ENCODE assay signal across 37 cellular contexts in the genomic region with DNA sequence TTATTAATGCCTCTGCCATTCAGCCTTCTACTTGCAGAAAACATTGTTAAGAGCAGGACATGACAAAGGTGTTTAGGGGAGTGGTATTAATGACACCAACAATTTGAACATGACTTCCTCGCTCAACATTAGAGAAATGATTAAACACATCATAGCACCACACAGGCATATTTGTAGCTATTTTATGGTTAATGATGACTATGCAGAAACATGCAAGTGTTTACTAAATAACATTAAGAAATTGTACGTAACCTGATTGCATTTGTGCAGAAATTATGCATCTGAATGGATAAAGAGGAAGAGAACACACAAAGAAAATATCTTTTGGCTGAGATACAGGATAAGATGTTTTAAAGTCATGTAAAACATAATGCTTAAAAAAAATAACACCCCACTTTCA.
"Had no signal": no experiment of that assay in that cellular context is flagged by ENCODE, and none has a peak within 500 bp of the region (broad histone marks: within the 10 kb centered on the region; RNA-seq: fewer than 3 reads in every experiment).

No MANE protein-coding gene starts in this region.

- FAIRE-seq: colon, TTC549 had no signal

- H3K9me3 ChIP-seq: ascending aorta, body of pancreas, breast epithelium had no signal

- H3K27ac ChIP-seq: ascending aorta, body of pancreas, brain microvascular endothelial cell, WERI-Rb-1 had no signal

- H3K27me3 ChIP-seq: ascending aorta, body of pancreas, brain microvascular endothelial cell, breast epithelium had no signal

- ATAC-seq: activated CD4-positive, alpha-beta T cell treated with anti-CD3 and anti-CD28 coated beads for 36 hours; activated CD4-positive, CD25-positive, alpha-beta regulatory T cell treated with anti-CD3 and anti-CD28 coated beads, Interleukin-2, amount 50 U/mL, for 24 hours; activated CD8-positive, alpha-beta memory T cell treated with anti-CD3 and anti-CD28 coated beads, Interleukin-2, amount 10 ng/mL, durations not matched to agents 7 days and 5 days; activated CD8-positive, alpha-beta T cell treated with anti-CD3 and anti-CD28 coated beads, Interleukin-2, amount 10 ng/mL, durations not matched to agents 7 days and 5 days; activated naive CD8-positive, alpha-beta T cell treated with anti-CD3 and anti-CD28 coated beads, Interleukin-2, amount 50 U/mL, for 24 hours; body of pancreas; WTC11 had no signal

- H3K4me3 Mint-ChIP-seq: activated CD4-positive, alpha-beta memory T cell treated with anti-CD3 and anti-CD28 coated beads, Interleukin-2, amount 10 ng/mL, durations not matched to agents 7 days and 5 days; activated CD4-positive, alpha-beta T cell treated with anti-CD3 and anti-CD28 coated beads for 36 hours; activated CD4-positive, alpha-beta T cell treated with anti-CD3 and anti-CD28 coated beads, Interleukin-2, amount 10 ng/mL, durations not matched to agents 7 days and 5 days; activated CD8-positive, alpha-beta memory T cell treated with anti-CD3 and anti-CD28 coated beads, Interleukin-2, amount 10 ng/mL, durations not matched to agents 7 days and 5 days; activated CD8-positive, alpha-beta T cell treated with anti-CD3 and anti-CD28 coated beads, Interleukin-2, amount 10 ng/mL, durations not matched to agents 7 days and 5 days; activated naive CD4-positive, alpha-beta T cell treated with anti-CD3 and anti-CD28 coated beads, Interleukin-2, amount 10 ng/mL, durations not matched to agents 7 days and 5 days; activated naive CD4-positive, alpha-beta T cell treated with anti-CD3 and anti-CD28 coated beads, Interleukin-2, amount 50 U/mL, for 24 hours; activated naive CD8-positive, alpha-beta T cell; activated naive CD8-positive, alpha-beta T cell treated with anti-CD3 and anti-CD28 coated beads, Interleukin-2, amount 10 ng/mL, durations not matched to agents 7 days and 5 days; activated naive CD8-positive, alpha-beta T cell treated with anti-CD3 and anti-CD28 coated beads, Interleukin-2, amount 50 U/mL, for 24 hours; activated T-cell treated with anti-CD3 and anti-CD28 coated beads, Interleukin-2, amount 50 U/mL, for 24 hours; T-helper 2 cell treated with Interferon-gamma antibody and Interleukin-4, amounts not matched to agents 5 μg/mL and 100 μg/mL, for 36 hours; WTC11 had no signal

- H3K27me3 Mint-ChIP-seq: activated CD4-positive, alpha-beta memory T cell treated with anti-CD3 and anti-CD28 coated beads, Interleukin-2, amount 10 ng/mL, durations not matched to agents 7 days and 5 days; activated CD4-positive, alpha-beta T cell treated with anti-CD3 and anti-CD28 coated beads for 36 hours; activated CD4-positive, alpha-beta T cell treated with anti-CD3 and anti-CD28 coated beads, Interleukin-2, amount 10 ng/mL, durations not matched to agents 7 days and 5 days; activated CD8-positive, alpha-beta memory T cell treated with anti-CD3 and anti-CD28 coated beads, Interleukin-2, amount 10 ng/mL, durations not matched to agents 7 days and 5 days; activated naive CD4-positive, alpha-beta T cell treated with anti-CD3 and anti-CD28 coated beads, Interleukin-2, amount 10 ng/mL, durations not matched to agents 7 days and 5 days; activated naive CD4-positive, alpha-beta T cell treated with anti-CD3 and anti-CD28 coated beads, Interleukin-2, amount 50 U/mL, for 24 hours; activated T-cell treated with anti-CD3 and anti-CD28 coated beads, Interleukin-2, amount 50 U/mL, for 24 hours had no signal

- H3K36me3 ChIP-seq: ascending aorta, brain microvascular endothelial cell, breast epithelium, WERI-Rb-1 had no signal

- H3K4me3 ChIP-seq: ascending aorta, body of pancreas, breast epithelium had no signal

- H3K27ac Mint-ChIP-seq: activated CD4-positive, alpha-beta memory T cell treated with anti-CD3 and anti-CD28 coated beads, Interleukin-2, amount 10 ng/mL, durations not matched to agents 7 days and 5 days; activated CD4-positive, alpha-beta T cell treated with anti-CD3 and anti-CD28 coated beads for 36 hours; activated CD4-positive, alpha-beta T cell treated with anti-CD3 and anti-CD28 coated beads, Interleukin-2, amount 10 ng/mL, durations not matched to agents 7 days and 5 days; activated CD8-positive, alpha-beta memory T cell treated with anti-CD3 and anti-CD28 coated beads, Interleukin-2, amount 10 ng/mL, durations not matched to agents 7 days and 5 days; activated CD8-positive, alpha-beta T cell treated with anti-CD3 and anti-CD28 coated beads, Interleukin-2, amount 10 ng/mL, durations not matched to agents 7 days and 5 days; activated naive CD4-positive, alpha-beta T cell treated with anti-CD3 and anti-CD28 coated beads, Interleukin-2, amount 10 ng/mL, durations not matched to agents 7 days and 5 days; activated naive CD4-positive, alpha-beta T cell treated with anti-CD3 and anti-CD28 coated beads, Interleukin-2, amount 50 U/mL, for 24 hours; activated naive CD8-positive, alpha-beta T cell; activated naive CD8-positive, alpha-beta T cell treated with anti-CD3 and anti-CD28 coated beads, Interleukin-2, amount 10 ng/mL, durations not matched to agents 7 days and 5 days; activated naive CD8-positive, alpha-beta T cell treated with anti-CD3 and anti-CD28 coated beads, Interleukin-2, amount 50 U/mL, for 24 hours; activated T-cell treated with anti-CD3 and anti-CD28 coated beads, Interleukin-2, amount 50 U/mL, for 24 hours; activated T-helper 2 cell treated with anti-CD3 and anti-CD28 coated beads, Interferon-gamma antibody, Interleukin-2, Interleukin-4, amounts not matched to agents 10 μg/mL and 5 μg/mL and 100 μg/mL, durations not matched to agents 14 hours and 24 hours and 36 hours; T-helper 2 cell treated with Interferon-gamma antibody and Interleukin-4, amounts not matched to agents 5 μg/mL and 100 μg/mL, for 36 hours; WTC11 had no signal

- H3K36me3 Mint-ChIP-seq: activated CD8-positive, alpha-beta memory T cell treated with anti-CD3 and anti-CD28 coated beads, Interleukin-2, amount 10 ng/mL, durations not matched to agents 7 days and 5 days; activated naive CD4-positive, alpha-beta T cell treated with anti-CD3 and anti-CD28 coated beads, Interleukin-2, amount 10 ng/mL, durations not matched to agents 7 days and 5 days; activated naive CD4-positive, alpha-beta T cell treated with anti-CD3 and anti-CD28 coated beads, Interleukin-2, amount 50 U/mL, for 24 hours; activated naive CD8-positive, alpha-beta T cell; activated naive CD8-positive, alpha-beta T cell treated with anti-CD3 and anti-CD28 coated beads, Interleukin-2, amount 10 ng/mL, durations not matched to agents 7 days and 5 days had no signal

- H3K4me1 ChIP-seq: ascending aorta, body of pancreas had no signal

- H3K4me1 Mint-ChIP-seq: activated CD4-positive, alpha-beta memory T cell treated with anti-CD3 and anti-CD28 coated beads, Interleukin-2, amount 10 ng/mL, durations not matched to agents 7 days and 5 days; activated CD4-positive, alpha-beta T cell treated with anti-CD3 and anti-CD28 coated beads for 36 hours; activated CD4-positive, alpha-beta T cell treated with anti-CD3 and anti-CD28 coated beads, Interleukin-2, amount 10 ng/mL, durations not matched to agents 7 days and 5 days; activated CD8-positive, alpha-beta memory T cell treated with anti-CD3 and anti-CD28 coated beads, Interleukin-2, amount 10 ng/mL, durations not matched to agents 7 days and 5 days; activated naive CD4-positive, alpha-beta T cell treated with anti-CD3 and anti-CD28 coated beads, Interleukin-2, amount 10 ng/mL, durations not matched to agents 7 days and 5 days; activated naive CD4-positive, alpha-beta T cell treated with anti-CD3 and anti-CD28 coated beads, Interleukin-2, amount 50 U/mL, for 24 hours; activated naive CD8-positive, alpha-beta T cell treated with anti-CD3 and anti-CD28 coated beads, Interleukin-2, amount 10 ng/mL, durations not matched to agents 7 days and 5 days; activated naive CD8-positive, alpha-beta T cell treated with anti-CD3 and anti-CD28 coated beads, Interleukin-2, amount 50 U/mL, for 24 hours; WTC11 had no signal

- DNase-seq: activated CD4-positive, alpha-beta memory T cell treated with anti-CD3 and anti-CD28 coated beads, Interleukin-2, amount 10 ng/mL, durations not matched to agents 7 days and 5 days; activated CD4-positive, alpha-beta T cell treated with anti-CD3 and anti-CD28 coated beads for 1 hour; activated CD4-positive, alpha-beta T cell treated with anti-CD3 and anti-CD28 coated beads for 36 hours; activated CD4-positive, alpha-beta T cell treated with anti-CD3 and anti-CD28 coated beads for 48 hours; activated CD4-positive, alpha-beta T cell treated with anti-CD3 and anti-CD28 coated beads, Interleukin-2, amount 10 ng/mL, durations not matched to agents 7 days and 5 days; activated CD4-positive, alpha-beta T cell treated with anti-CD3 and anti-CD28 coated beads, Interleukin-2, amount 50 U/mL, for 48 hours; activated CD4-positive, CD25-positive, alpha-beta regulatory T cell; activated CD8-positive, alpha-beta memory T cell treated with anti-CD3 and anti-CD28 coated beads for 24 hours; activated CD8-positive, alpha-beta memory T cell treated with anti-CD3 and anti-CD28 coated beads, Interleukin-2, amount 10 ng/mL, durations not matched to agents 7 days and 5 days; activated CD8-positive, alpha-beta memory T cell treated with anti-CD3 and anti-CD28 coated beads, Interleukin-2, amount 50 U/mL, for 48 hours; activated CD8-positive, alpha-beta T cell treated with anti-CD3 and anti-CD28 coated beads, Interleukin-2, amount 10 ng/mL, durations not matched to agents 7 days and 5 days; activated effector memory CD4-positive, alpha-beta T cell treated with Interleukin-2 at 50 U/mL for 16 hours; activated gamma-delta T cell; activated naive CD4-positive, alpha-beta T cell treated with anti-CD3 and anti-CD28 coated beads, Interleukin-2, amount 10 ng/mL, durations not matched to agents 7 days and 5 days; activated naive CD4-positive, alpha-beta T cell treated with Interleukin-2 at 50 U/mL for 16 hours; activated naive CD8-positive, alpha-beta T cell treated with anti-CD3 and anti-CD28 coated beads, Interleukin-2, amount 10 ng/mL, durations not matched to agents 7 days and 5 days; activated naive CD8-positive, alpha-beta T cell treated with anti-CD3 and anti-CD28 coated beads, Interleukin-2, amount 50 U/mL, for 24 hours; activated T-cell treated with anti-CD3 and anti-CD28 coated beads, Interleukin-2, amount 50 U/mL, for 24 hours; activated T-cell treated with anti-CD3 and anti-CD28 coated beads, Interleukin-2, amount 50 U/mL, for 48 hours; amygdala; anterior cingulate cortex; body of pancreas; brain microvascular endothelial cell; central memory CD4-positive, alpha-beta T cell; T-helper 2 cell; T-helper 9 cell; WERI-Rb-1 had no signal
